12 cellular contexts compared by ENCODE assay signal in genomic region chr1:35708952-35709351, GRCh38. TPM values are rescaled to one million over a fixed set of nuclear protein-coding genes. Genes with fewer than 3 reads are reported as not detected.
DNase-seq lines count a peak whose midpoint lies in the region; FAIRE-seq and TF ChIP-seq lines count a peak whose summit lies in the region.
"Had no signal": no experiment of that assay in that cellular context is flagged by ENCODE, and none has a peak within 500 bp of the region (broad histone marks: within the 10 kb centered on the region; RNA-seq: fewer than 3 reads in every experiment).

No MANE protein-coding gene starts in this region.

- H3K4me3 Mint-ChIP-seq in astrocyte (ENCODE audit: unreplicated experiment) (peak overlapping the region; percentile 74), neural progenitor cell (peak overlapping the region; percentile 85)

- H3K36me3 Mint-ChIP-seq in astrocyte (ENCODE audit: low read depth, unreplicated experiment), result peaks cover 11% of the 10 kb centered on the region
- H3K36me3 Mint-ChIP-seq in neural progenitor cell, result no peaks in the 10 kb centered on the region

- H3K9me3 ChIP-seq in HUES64 (ENCODE audit: insufficient read depth, low read depth, low read length), result no peaks in the 10 kb centered on the region
- H3K9me3 ChIP-seq in astrocyte (ENCODE audit: insufficient read depth, low read depth, low read length), result no peaks in the 10 kb centered on the region
- no peaks in the 10 kb centered on the region for H3K9me3 ChIP-seq in neural progenitor cell (ENCODE audit: low read depth)
- H3K9me3 ChIP-seq: tibial nerve had no signal

- H3K9ac ChIP-seq in HUES64 (ENCODE audit: low read depth, low read length), result no peak overlapping the region
- H3K9ac ChIP-seq in astrocyte (ENCODE audit: low read length), result no peak overlapping the region
- no peak overlapping the region for H3K9ac ChIP-seq in neural progenitor cell

- H4K20me1 ChIP-seq in astrocyte (ENCODE audit: insufficient read depth, low read length) (peaks cover 17% of the 10 kb centered on the region), neural progenitor cell (ENCODE audit: low read depth) (no peaks in the 10 kb centered on the region)

- H3K4me1 ChIP-seq in HUES64 (ENCODE audit: insufficient read depth, low read length), result peaks cover 11% of the 10 kb centered on the region
- H3K4me1 ChIP-seq in astrocyte (ENCODE audit: insufficient read depth, low read length), result no peaks in the 10 kb centered on the region
- H3K4me1 ChIP-seq in neural progenitor cell, result peaks cover 17% of the 10 kb centered on the region

- H3K27ac ChIP-seq in HUES64 (ENCODE audit: low read depth, low read length) (no peak overlapping the region), astrocyte (ENCODE audit: low read depth, low read length) (no peak overlapping the region), neural progenitor cell (no peak overlapping the region), brain microvascular endothelial cell (no peak overlapping the region)
- H3K27ac ChIP-seq: 22Rv1, tibial nerve had no signal

- H3K27me3 Mint-ChIP-seq in astrocyte (ENCODE audit: low read depth, unreplicated experiment) (peaks cover 33% of the 10 kb centered on the region), neural progenitor cell (ENCODE audit: insufficient read depth, low read depth) (peaks cover 55% of the 10 kb centered on the region)

- 88% methylated on average over 1 of the region's 1 CpG for WGBS in HUES64

- H3K36me3 ChIP-seq in HUES64 (ENCODE audit: insufficient read depth, low read length) (0 out of 2 replicates have a peak, but pooled peaks cover under 1% of the 10 kb centered on the region), astrocyte (ENCODE audit: insufficient read depth, low read length) (no peaks in the 10 kb centered on the region), neural progenitor cell (no peaks in the 10 kb centered on the region), brain microvascular endothelial cell (replicated peaks) (peaks cover 5% of the 10 kb centered on the region)

- H3K27ac Mint-ChIP-seq in astrocyte (ENCODE audit: unreplicated experiment), result no peak overlapping the region
- no peak overlapping the region for H3K27ac Mint-ChIP-seq in neural progenitor cell

- H3K27me3 ChIP-seq in HUES64 (ENCODE audit: insufficient read depth, low read length) (peaks cover 16% of the 10 kb centered on the region; the same call in 1 of the 2 replicates), astrocyte (ENCODE audit: insufficient read depth, low read length) (peaks cover 16% of the 10 kb centered on the region), neural progenitor cell (peaks cover 13% of the 10 kb centered on the region), brain microvascular endothelial cell (replicated peaks) (no peaks in the 10 kb centered on the region)

- H2AFZ ChIP-seq in astrocyte (ENCODE audit: low read depth, low read length) (no peak overlapping the region), neural progenitor cell (replicated peaks) (no peak overlapping the region)

- FAIRE-seq in astrocyte (lab: Jason Lieb, UNC), result no peak
- FAIRE-seq: islet of Langerhans had no signal

- in situ Hi-C loops in brain microvascular endothelial cell (cut with HindIII; ENCODE audit: low pct_ligation_motif_present, low sequenced_read_pairs), result no loop called here

- TF ChIP-seq CTCF in astrocyte (IDR thresholded peaks at IDR 0.05; ENCODE audit: insufficient read depth, low read depth, low read length), result no peak
- TF ChIP-seq CTCF in neural progenitor cell (IDR thresholded peaks at IDR 0.05), result no peak
- no peak for TF ChIP-seq CTCF in brain microvascular endothelial cell (IDR thresholded peaks at IDR 0.05; ENCODE audit: low read depth, low read length, missing control alignments)

- H3K4me1 Mint-ChIP-seq in astrocyte (ENCODE audit: low read depth, unreplicated experiment) (peaks cover 4% of the 10 kb centered on the region), neural progenitor cell (peaks cover 21% of the 10 kb centered on the region)

- H3F3A ChIP-seq in neural progenitor cell (ENCODE audit: low read depth), result peaks cover 41% of the 10 kb centered on the region

- H3K9me3 Mint-ChIP-seq in astrocyte (ENCODE audit: unreplicated experiment) (peaks cover 4% of the 10 kb centered on the region), neural progenitor cell (no peaks in the 10 kb centered on the region)

- DNase-seq in DMS53 (lab: John Stamatoyannopoulos, UW) (peak; percentile 32), DMS53 treated with DMSO at 0.1 percent for 48 hours (lab: John Stamatoyannopoulos, UW; ENCODE audit: unreplicated experiment) (no peak), astrocyte (ENCODE audit: low read depth) (no peak), neural progenitor cell (ENCODE audit: low spot score) (no peak), NCI-H524 treated with DMSO at 0.1 percent for 48 hours (lab: John Stamatoyannopoulos, UW) (no peak), brain microvascular endothelial cell (no peak)
- DNase-seq in stimulated activated CD4-positive, alpha-beta T cell treated with anti-CD3 and anti-CD28 coated beads, Interleukin-4, amount 100 ng/mL, for 1 hour, result no peak
- DNase-seq: cortex of kidney had no signal

- H3K4me2 ChIP-seq in astrocyte (ENCODE audit: low read length) (no peak overlapping the region), neural progenitor cell (peak overlapping the region; percentile 83)

- H3K4me3 ChIP-seq in HUES64 (ENCODE audit: low read length), result peak overlapping the region; percentile 66
- H3K4me3 ChIP-seq in astrocyte (ENCODE audit: insufficient read depth, low read depth, low read length), result no peak overlapping the region
- peak overlapping the region; percentile 65 for H3K4me3 ChIP-seq in neural progenitor cell
- H3K4me3 ChIP-seq in brain microvascular endothelial cell (ENCODE audit: low read depth, low read length), result no peak overlapping the region

- H3K79me2 ChIP-seq in astrocyte (ENCODE audit: insufficient read depth, low read length) (peaks cover 3% of the 10 kb centered on the region), neural progenitor cell (ENCODE audit: low read depth) (no peaks in the 10 kb centered on the region)

RNA-seq across cellular contexts. Expression of gene C1orf216, which starts 9.7 kb away (rescaled TPM):
- 9.9 TPM for polyA plus RNA-seq in HUES64 (2013, experiment 1 of 2)
- polyA plus RNA-seq in HUES64 (2013, experiment 2 of 2), result 8.4 TPM
- total RNA-seq in astrocyte (12.2 and 12.5 TPM in 2 replicates), neural progenitor cell (ENCODE audit: low replicate concordance) (4.4 and 8.0 TPM in 2 replicates)

Comparison
In these comparisons a context has a peak if more than half of its experiments do, and no peak if none do; other contexts are left out.
1. H3K4me3 ChIP-seq: peak in HUES64 (single experiment) and neural progenitor cell (single experiment); none in astrocyte (single experiment) and brain microvascular endothelial cell (single experiment).